In the genomic region with DNA sequence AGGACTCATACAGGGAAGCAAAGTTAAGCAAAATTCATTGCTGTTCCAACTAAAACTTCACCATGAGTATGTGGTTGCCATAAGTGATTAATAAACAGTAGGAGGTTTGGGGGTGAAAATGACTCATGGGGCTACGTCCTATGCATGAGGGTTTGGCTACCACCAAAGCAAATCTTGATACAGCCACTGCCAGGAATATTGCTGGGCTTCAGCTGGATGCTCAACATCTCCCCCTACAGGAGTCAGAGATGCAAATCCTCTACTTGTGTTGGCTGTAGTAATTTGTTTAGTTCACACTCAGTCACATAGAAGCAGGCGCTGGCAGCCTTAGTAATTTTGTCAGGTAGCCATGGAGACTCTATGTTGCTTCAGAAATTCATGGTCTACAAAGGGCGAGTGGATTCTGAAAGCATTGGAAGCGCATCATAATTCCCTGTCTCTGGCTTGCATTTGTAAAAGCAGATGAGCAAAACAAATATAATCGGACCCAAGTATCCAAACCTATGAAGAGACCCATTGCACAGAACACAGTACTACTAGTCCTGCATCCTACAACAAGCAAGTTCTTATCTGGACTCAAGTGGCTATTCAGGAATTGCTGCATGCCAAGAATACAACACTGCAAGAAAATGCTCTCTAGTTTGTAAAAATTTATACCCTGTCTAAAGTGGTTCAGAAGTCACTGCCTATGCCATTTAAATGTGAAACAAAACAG, we compare ENCODE assay signal across 8 cellular contexts.
DNase-seq lines count a peak whose midpoint lies in the region; ATAC-seq and TF ChIP-seq lines count a peak whose summit lies in the region.

No MANE protein-coding gene starts in this region.

- H3K36me3 Mint-ChIP-seq in Caco-2 (ENCODE audit: insufficient read depth, unreplicated experiment) = peaks cover 42% of the 10 kb centered on the region

- CTCF ChIA-PET in Caco-2 (lab: Charles Lee) = interaction anchor here (1.6 to 2.3 kb wide), 2 partner anchors 31 to 33 kb away, joined by 8 to 33 read pairs; no protein-coding TSS in a partner anchor

- TF ChIP-seq CTCF in Caco-2 (IDR thresholded peaks at IDR 0.05; ENCODE audit: insufficient read depth in 1 of 2, low read depth in 1 of 2, low read length in 1 of 2, severe bottlenecking in 1 of 2, unreplicated experiment in 1 of 2) (peak; percentile 68), WERI-Rb-1 (IDR thresholded peaks at IDR 0.05; ENCODE audit: low read depth, low read length) (peak; percentile 84)

- ATAC-seq in GM21529 (IDR thresholded peaks at IDR 0.05; ENCODE audit: unreplicated experiment) (peak; percentile 62), GM19328 (IDR thresholded peaks at IDR 0.05; ENCODE audit: unreplicated experiment) (no peak)

- DNase-seq in Caco-2 (peak; percentile 75 to 78), NCI-H1105 (lab: John Stamatoyannopoulos, UW) (peak; percentile 27), WERI-Rb-1 (peak; percentile 54), cerebellar cortex (ENCODE audit: low spot score) (peak; percentile 39), left kidney (ENCODE audit: low read depth, low spot score) (peak; percentile 82)
- DNase-seq in stimulated activated CD4-positive, alpha-beta T cell treated with anti-CD3 and anti-CD28 coated beads, TNF-alpha, amount 100 ng/mL, for 24 hours (ENCODE audit: low read depth in 3 of 3) = peak; percentile 52 to 60 (median 60)

- H3K4me1 Mint-ChIP-seq in Caco-2 (ENCODE audit: low read depth, unreplicated experiment) = peaks cover 27% of the 10 kb centered on the region

- H3K27me3 Mint-ChIP-seq in Caco-2 (ENCODE audit: insufficient read depth, unreplicated experiment) = no peaks in the 10 kb centered on the region

- H3K27ac Mint-ChIP-seq in Caco-2 (ENCODE audit: unreplicated experiment) = peak overlapping the region; percentile 96

- no TSS peak for BruUV-seq in Caco-2 (replicated peaks; lab: Mats Ljungman, UMichigan)

- POLR2A ChIA-PET in Caco-2 (lab: Charles Lee) = no interaction called here

- H3K4me3 ChIP-seq in Caco-2 (ENCODE audit: low read depth, low read length) (no peak overlapping the region), WERI-Rb-1 (ENCODE audit: low read depth, low read length) (no peak overlapping the region)

- intact Hi-C loops in Caco-2 (cut with micrococcal nuclease; ENCODE audit: unreplicated experiment) = loop anchor here (1.0 to 5.0 kb wide), 4 partner anchors 84 to 298 kb away; no protein-coding TSS in a partner anchor

- H3K9me3 ChIP-seq in Caco-2 (no peaks in the 10 kb centered on the region), WERI-Rb-1 (ENCODE audit: severe bottlenecking) (peaks cover 2% of the 10 kb centered on the region)

- H3K4me1 ChIP-seq in Caco-2 = peaks cover 44% of the 10 kb centered on the region

- H3K27ac ChIP-seq in WERI-Rb-1 = no peak overlapping the region

- H3K27me3 ChIP-seq in Caco-2 (replicated peaks; ENCODE audit: control insufficient read depth, insufficient read depth, low read length) = no peaks in the 10 kb centered on the region
- no peaks in the 10 kb centered on the region for H3K27me3 ChIP-seq in WERI-Rb-1 (ENCODE audit: insufficient read depth, low read depth, severe bottlenecking)

- H3K36me3 ChIP-seq in Caco-2 (ENCODE audit: control insufficient read depth, insufficient read depth, low read length) = no peaks in the 10 kb centered on the region
- no peaks in the 10 kb centered on the region for H3K36me3 ChIP-seq in WERI-Rb-1

- H3K4me3 Mint-ChIP-seq in Caco-2 (ENCODE audit: unreplicated experiment) = peak overlapping the region; percentile 37

- peaks cover 13% of the 10 kb centered on the region for H3K9me3 Mint-ChIP-seq in Caco-2 (ENCODE audit: unreplicated experiment)

Comparison
In these comparisons a context has a peak if more than half of its experiments do, and no peak if none do; other contexts are left out.
1. DNase-seq: peak in every context shown above with its lines; median percentile 82 in left kidney; 76 in Caco-2; 60 in stimulated activated CD4-positive, alpha-beta T cell treated with anti-CD3 and anti-CD28 coated beads, TNF-alpha, amount 100 ng/mL, for 24 hours; 54 in WERI-Rb-1; 39 in cerebellar cortex; 27 in NCI-H1105.